Comparison of ENCODE assay signal across 1 cellular context in the genomic region with DNA sequence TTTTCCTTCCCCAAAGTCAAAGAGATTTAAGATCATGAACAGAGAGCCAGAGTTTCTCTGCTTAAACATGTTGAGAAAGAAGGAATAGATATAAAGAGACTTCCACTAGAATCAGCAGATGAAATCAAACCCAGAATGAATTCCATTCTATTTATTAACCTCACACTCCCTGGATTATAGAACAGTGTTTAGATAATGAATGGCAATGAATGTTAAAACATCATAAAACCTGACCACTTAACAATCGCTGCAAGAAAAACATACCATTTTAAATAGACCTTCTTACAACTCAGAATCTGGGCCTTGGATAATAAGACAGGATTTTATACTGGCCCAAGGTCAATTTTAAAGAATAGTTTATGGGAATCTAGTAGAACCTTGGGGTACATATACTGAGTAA.
TF ChIP-seq lines count a peak whose summit lies in the region.

No MANE protein-coding gene starts in this region.

TF ChIP-seq in HEK293, 187 proteins besides CTCF, POLR2A, EP300 and RAD21 (continued from another document):
- TF ChIP-seq KLF17 (tag by site-specific recombination; IDR thresholded peaks at IDR 0.05) (no peak), ZBTB20 (tag by site-specific recombination; IDR thresholded peaks at IDR 0.05) (no peak), ZNF785 (tag by site-specific recombination; IDR thresholded peaks at IDR 0.05) (no peak), ZNF16 (tag by site-specific recombination; IDR thresholded peaks at IDR 0.05; ENCODE audit: low read depth) (no peak), ZNF416 (tag by site-specific recombination; IDR thresholded peaks at IDR 0.05) (no peak), SP7 (tag by site-specific recombination; IDR thresholded peaks at IDR 0.05) (no peak), ZNF704 (tag by site-specific recombination; IDR thresholded peaks at IDR 0.05) (no peak), ZNF529 (tag by site-specific recombination; IDR thresholded peaks at IDR 0.05; ENCODE audit: insufficient replicate concordance) (no peak), ZBTB1 (tag by site-specific recombination; IDR thresholded peaks at IDR 0.05) (no peak), PRDM6 (tag by site-specific recombination; IDR thresholded peaks at IDR 0.05) (peak; percentile 55), ZBTB8A (tag by site-specific recombination; IDR thresholded peaks at IDR 0.05) (no peak), ZIC2 (tag by site-specific recombination; IDR thresholded peaks at IDR 0.05) (no peak), GFI1B (tag by site-specific recombination; IDR thresholded peaks at IDR 0.05) (0 out of 2 replicates have a peak, but pooled peaks have one; percentile 23), ZNF223 (tag by site-specific recombination; IDR thresholded peaks at IDR 0.05) (no peak), ZNF843 (tag by site-specific recombination; IDR thresholded peaks at IDR 0.05) (peak; percentile 32; the same call in 1 of the 2 replicates), KLF9 (tag by site-specific recombination; IDR thresholded peaks at IDR 0.05; ENCODE audit: low read depth) (no peak), BCL11A (tag by site-specific recombination; IDR thresholded peaks at IDR 0.05; ENCODE audit: low read depth) (no peak), OSR2 (tag by site-specific recombination; IDR thresholded peaks at IDR 0.05) (peak; percentile 17; the same call in 1 of the 2 replicates), ZNF501 (tag by site-specific recombination; IDR thresholded peaks at IDR 0.05) (no peak), WT1 (tag by site-specific recombination; IDR thresholded peaks at IDR 0.05) (peak; percentile 45; the same call in 1 of the 2 replicates), REPIN1 (tag by site-specific recombination; IDR thresholded peaks at IDR 0.05; ENCODE audit: low read depth) (no peak), ZXDB (tag by site-specific recombination; IDR thresholded peaks at IDR 0.05) (0 out of 2 replicates have a peak, but pooled peaks have one; percentile 8)
- TF ChIP-seq, protein P1, sequence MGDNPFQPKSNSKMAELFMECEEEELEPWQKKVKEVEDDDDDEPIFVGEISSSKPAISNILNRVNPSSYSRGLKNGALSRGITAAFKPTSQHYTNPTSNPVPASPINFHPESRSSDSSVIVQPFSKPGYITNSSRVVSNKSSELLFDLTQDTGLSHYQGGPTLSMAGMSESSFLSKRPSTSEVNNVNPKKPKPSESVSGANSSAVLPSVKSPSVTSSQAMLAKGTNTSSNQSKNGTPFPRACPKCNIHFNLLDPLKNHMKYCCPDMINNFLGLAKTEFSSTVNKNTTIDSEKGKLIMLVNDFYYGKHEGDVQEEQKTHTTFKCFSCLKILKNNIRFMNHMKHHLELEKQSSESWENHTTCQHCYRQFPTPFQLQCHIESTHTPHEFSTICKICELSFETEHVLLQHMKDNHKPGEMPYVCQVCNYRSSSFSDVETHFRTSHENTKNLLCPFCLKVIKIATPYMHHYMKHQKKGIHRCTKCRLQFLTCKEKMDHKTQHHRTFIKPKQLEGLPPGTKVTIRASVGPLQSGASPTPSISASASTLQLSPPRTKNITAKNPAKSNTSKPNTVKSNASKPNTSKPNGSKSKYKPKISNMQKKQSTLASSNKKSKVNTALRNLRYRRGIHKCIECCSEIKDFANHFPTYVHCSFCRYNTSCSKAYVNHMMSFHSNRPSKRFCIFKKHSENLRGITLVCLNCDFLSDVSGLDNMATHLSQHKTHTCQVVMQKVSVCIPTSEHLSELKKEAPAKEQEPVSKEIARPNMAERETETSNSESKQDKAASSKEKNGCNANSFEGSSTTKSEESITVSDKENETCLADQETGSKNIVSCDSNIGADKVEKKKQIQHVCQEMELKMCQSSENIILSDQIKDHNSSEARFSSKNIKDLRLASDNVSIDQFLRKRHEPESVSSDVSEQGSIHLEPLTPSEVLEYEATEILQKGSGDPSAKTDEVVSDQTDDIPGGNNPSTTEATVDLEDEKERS (tag by site-specific recombination; IDR thresholded peaks at IDR 0.05), result no peak
